In genomic region chr11:75098181-75098580, GRCh38 we compare ENCODE assay signal across 20 cellular contexts. TPM values are rescaled to one million over a fixed set of nuclear protein-coding genes. Genes with fewer than 3 reads are reported as not detected.
"Had no signal": no experiment of that assay in that cellular context is flagged by ENCODE, and none has a peak within 500 bp of the region (broad histone marks: within the 10 kb centered on the region; RNA-seq: fewer than 3 reads in every experiment).

No MANE protein-coding gene starts in this region.

RNA-seq across cellular contexts. Expression of gene OR2AT4, which starts 1.5 kb away (rescaled TPM):
- total RNA-seq: activated naive CD4-positive, alpha-beta T cell treated with anti-CD3 and anti-CD28 coated beads for 36 hours; activated naive CD4-positive, alpha-beta T cell treated with anti-CD3 and anti-CD28 coated beads, Interleukin-2, amount 50 U/mL, for 72 hours; activated naive CD8-positive, alpha-beta T cell treated with anti-CD3 and anti-CD28 coated beads for 36 hours; activated naive CD8-positive, alpha-beta T cell treated with anti-CD3 and anti-CD28 coated beads, Interleukin-2, amount 10 ng/mL, durations not matched to agents 7 days and 5 days; activated T-cell treated with anti-CD3 and anti-CD28 coated beads, Interleukin-2, amount 50 U/mL, for 4 hours; activated T-cell treated with anti-CD3 and anti-CD28 coated beads, Interleukin-2, amount 50 U/mL, for 72 hours; activated T-helper 1 cell treated with anti-CD3 and anti-CD28 coated beads, Interleukin-12 subunit alpha, Interleukin-12 subunit beta, Interleukin-2, Interleukin-4 antibody, amounts not matched to agents 30 ng/mL and 10 ng/mL and 1 ng/mL, durations not matched to agents 14 hours and 24 hours and 36 hours; activated T-helper 17 cell treated with anti-CD3 and anti-CD28 coated beads, Interleukin-2, amount 50 U/mL, for 72 hours; activated T-helper 2 cell treated with anti-CD3 and anti-CD28 coated beads, Interferon-gamma antibody, Interleukin-2, Interleukin-4, amounts not matched to agents 10 μg/mL and 5 μg/mL and 100 μg/mL, durations not matched to agents 14 hours and 24 hours and 36 hours; adrenal gland; aorta; ascending aorta; astrocyte; breast epithelium; bronchial epithelial cell; cardiac muscle cell; cardiac septum; cerebellum; chondrocyte had no signal
- polyA plus RNA-seq: adipose tissue, adrenal gland, cardiac muscle cell had no signal

RNA-seq across cellular contexts. Expression of gene SLCO2B1, which starts 52.7 kb away (rescaled TPM):
- total RNA-seq: activated naive CD4-positive, alpha-beta T cell treated with anti-CD3 and anti-CD28 coated beads for 36 hours; activated naive CD4-positive, alpha-beta T cell treated with anti-CD3 and anti-CD28 coated beads, Interleukin-2, amount 50 U/mL, for 72 hours; activated naive CD8-positive, alpha-beta T cell treated with anti-CD3 and anti-CD28 coated beads for 36 hours; activated T-cell treated with anti-CD3 and anti-CD28 coated beads, Interleukin-2, amount 50 U/mL, for 72 hours; activated T-helper 1 cell treated with anti-CD3 and anti-CD28 coated beads, Interleukin-12 subunit alpha, Interleukin-12 subunit beta, Interleukin-2, Interleukin-4 antibody, amounts not matched to agents 30 ng/mL and 10 ng/mL and 1 ng/mL, durations not matched to agents 14 hours and 24 hours and 36 hours; activated T-helper 2 cell treated with anti-CD3 and anti-CD28 coated beads, Interferon-gamma antibody, Interleukin-2, Interleukin-4, amounts not matched to agents 10 μg/mL and 5 μg/mL and 100 μg/mL, durations not matched to agents 14 hours and 24 hours and 36 hours; bronchial epithelial cell; cardiac muscle cell had no signal
